Comparison of ENCODE assay signal across 9 cellular contexts in genomic region chr14:21498540-21499526, GRCh38. TPM values are rescaled to one million over a fixed set of nuclear protein-coding genes. Genes with fewer than 3 reads are reported as not detected.
DNase-seq lines count a peak whose midpoint lies in the region; ATAC-seq and TF ChIP-seq lines count a peak whose summit lies in the region.
"Had no signal": no experiment of that assay in that cellular context is flagged by ENCODE, and none has a peak within 500 bp of the region (broad histone marks: within the 10 kb centered on the region; RNA-seq: fewer than 3 reads in every experiment).

No MANE protein-coding gene starts in this region.

- H3K27ac Mint-ChIP-seq in activated T-cell treated with anti-CD3 and anti-CD28 coated beads, Interleukin-2, amount 50 U/mL, for 24 hours: peak overlapping the region; percentile 82

- no peaks in the 10 kb centered on the region for H3K27me3 Mint-ChIP-seq in activated T-cell treated with anti-CD3 and anti-CD28 coated beads, Interleukin-2, amount 50 U/mL, for 24 hours

- H3K36me3 Mint-ChIP-seq in activated T-cell treated with anti-CD3 and anti-CD28 coated beads, Interleukin-2, amount 50 U/mL, for 24 hours (ENCODE audit: low read depth): peaks cover 95% of the 10 kb centered on the region

- H3K27ac ChIP-seq in testis: no peak overlapping the region
- H3K27ac ChIP-seq: epithelial cell of prostate had no signal

- no peaks in the 10 kb centered on the region for H3K9me3 ChIP-seq in testis

- ATAC-seq in HG02981 (IDR thresholded peaks at IDR 0.05; ENCODE audit: unreplicated experiment): no peak

- peak; percentile 15 to 50 (median 33) for TF ChIP-seq CTCF in testis (IDR thresholded peaks at IDR 0.05)

- no peaks in the 10 kb centered on the region for H3K27me3 ChIP-seq in testis

- H3K4me1 ChIP-seq in testis: no peaks in the 10 kb centered on the region

- H3K4me3 Mint-ChIP-seq in activated T-cell treated with anti-CD3 and anti-CD28 coated beads, Interleukin-2, amount 50 U/mL, for 24 hours: no peak overlapping the region

- peaks cover 31% of the 10 kb centered on the region for H3K4me1 Mint-ChIP-seq in activated T-cell treated with anti-CD3 and anti-CD28 coated beads, Interleukin-2, amount 50 U/mL, for 24 hours (ENCODE audit: low read depth)

- WGBS in testis, 2 donors: 67 to 74% methylated on average over 5 of the region's 5 CpGs

- no peaks in the 10 kb centered on the region for H3K36me3 ChIP-seq in testis (ENCODE audit: low read depth, missing control alignments)

- no peak for TF ChIP-seq POLR2A in testis (IDR thresholded peaks at IDR 0.05)

- H3K4me3 ChIP-seq in testis: no peak overlapping the region

- no peak for DNase-seq in activated T-cell treated with anti-CD3 and anti-CD28 coated beads, Interleukin-2, amount 50 U/mL, for 24 hours
- no peak for DNase-seq in activated T-cell treated with anti-CD3 and anti-CD28 coated beads, Interleukin-2, amount 50 U/mL, for 1 hour
- DNase-seq in HPDE6-E6E7 (ENCODE audit: extremely low spot score) (peak; percentile 32), NCI-H82 (lab: John Stamatoyannopoulos, UW) (peak; percentile 79), astrocyte of the hippocampus (ENCODE audit: low read depth, low spot score) (peak; percentile 64), iPS-NIHi7 (ENCODE audit: extremely low spot score) (peak; percentile 58), testis (no peak)

- intact Hi-C loops in testis (cut with DNase I; ENCODE audit: low total_unique reads): no loop called here

- H3K9me3 Mint-ChIP-seq in activated T-cell treated with anti-CD3 and anti-CD28 coated beads, Interleukin-2, amount 50 U/mL, for 24 hours: no peaks in the 10 kb centered on the region

RNA-seq across cellular contexts. Expression of gene METTL3, which starts 12.3 kb away (rescaled TPM):
- 10 to 100 TPM; 65.7 to 66.3 TPM for total RNA-seq in testis
- 81.1 TPM for polyA plus RNA-seq in testis (ENCODE audit: insufficient read depth, low read depth, low replicate concordance)

RNA-seq across cellular contexts. Expression of gene TOX4, which starts 21.8 kb away (rescaled TPM):
- 10 to 100 TPM; 64.4 to 72.6 TPM for total RNA-seq in testis
- 120 TPM for polyA plus RNA-seq in testis (ENCODE audit: insufficient read depth, low read depth, low replicate concordance)

RNA-seq across cellular contexts. Expression of gene RAB2B, which starts 22.1 kb away (rescaled TPM):
- total RNA-seq in testis: 10 to 100 TPM; 32.9 to 40.1 TPM
- polyA plus RNA-seq in testis (ENCODE audit: insufficient read depth, low read depth, low replicate concordance): 36.4 TPM

RNA-seq across cellular contexts. Expression of gene SALL2, which starts 27.3 kb away (rescaled TPM):
- total RNA-seq in testis: 1 to 10 TPM; 4.1 to 5.0 TPM
- polyA plus RNA-seq in testis (ENCODE audit: insufficient read depth, low read depth, low replicate concordance): 5.5 TPM

RNA-seq across cellular contexts. Expression of gene CHD8, which starts 42.9 kb away (rescaled TPM):
- 10 to 100 TPM; 82.8 to 87.4 TPM for total RNA-seq in testis
- polyA plus RNA-seq in testis (ENCODE audit: insufficient read depth, low read depth, low replicate concordance): 67.3 TPM

Comparison
In these comparisons a context has a peak if more than half of its experiments do, and no peak if none do; other contexts are left out.
1. DNase-seq: peak in HPDE6-E6E7 (single experiment), NCI-H82 (single experiment), astrocyte of the hippocampus (single experiment) and iPS-NIHi7 (single experiment); none in activated T-cell treated with anti-CD3 and anti-CD28 coated beads, Interleukin-2, amount 50 U/mL, for 24 hours (single experiment), activated T-cell treated with anti-CD3 and anti-CD28 coated beads, Interleukin-2, amount 50 U/mL, for 1 hour (single experiment) and testis (single experiment).